Comparison of ENCODE assay signal across 35 cellular contexts in genomic region chr9:73528922-73529321, GRCh38.
"Had no signal": no experiment of that assay in that cellular context is flagged by ENCODE, and none has a peak within 500 bp of the region (broad histone marks: within the 10 kb centered on the region; RNA-seq: fewer than 3 reads in every experiment).

No MANE protein-coding gene starts in this region.

- H3K9me3 ChIP-seq: MG63 had no signal

- H3K36me3 ChIP-seq: MG63 had no signal

- DNase-seq: Karpas-422, Kasumi-1, MG63, MM.1S, MV-4-11, NCI-H1048, NCI-H1092, NCI-H1092 treated with DMSO at 0.1 percent for 48 hours, NCI-H1105, NCI-H1105 treated with DMSO at 0.1 percent for 48 hours, NCI-H1417, NCI-H1417 treated with DMSO at 0.1 percent for 48 hours, NCI-H1436, NCI-H1436 treated with DMSO at 0.1 percent for 48 hours, NCI-H146, NCI-H1694, NCI-H1694 treated with DMSO at 0.1 percent for 48 hours, NCI-H187, NCI-H187 treated with DMSO at 0.1 percent for 48 hours, NCI-H1930, NCI-H2029, NCI-H2029 treated with DMSO at 0.1 percent for 48 hours, NCI-H2081, NCI-H2081 treated with DMSO at 0.1 percent for 48 hours, NCI-H2107, NCI-H2171, NCI-H2171 treated with DMSO at 0.1 percent for 48 hours, NCI-H2227 treated with DMSO at 0.1 percent for 48 hours, NCI-H226, NCI-H345, NCI-H446, NCI-H446 treated with DMSO at 0.1 percent for 48 hours, NCI-H510A, NCI-H510A treated with DMSO at 0.1 percent for 48 hours, NCI-H524 had no signal

- H3K4me3 ChIP-seq: MG63 had no signal

- H3K27me3 ChIP-seq: MG63 had no signal
